Comparison of ENCODE assay signal across 3 cellular contexts in the genomic region with DNA sequence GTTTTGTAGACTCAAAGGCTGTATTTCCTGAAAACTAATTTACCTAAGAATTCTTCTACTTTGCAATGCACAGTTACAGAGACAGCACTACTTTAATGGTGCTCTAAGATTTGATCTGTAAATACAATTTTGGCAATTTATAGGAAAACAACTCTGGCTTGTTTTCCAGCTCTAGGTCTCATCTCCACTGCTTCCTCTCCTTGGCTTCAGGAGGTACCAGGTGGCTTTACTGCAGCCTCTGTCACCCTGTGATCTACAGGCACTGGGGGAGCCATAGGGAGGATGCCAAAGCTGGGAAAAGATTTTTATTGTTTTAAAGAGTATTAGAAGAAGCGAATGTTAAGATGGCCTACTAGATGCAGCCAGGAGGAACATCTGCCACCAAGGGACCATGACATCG.
"Had no signal": no experiment of that assay in that cellular context is flagged by ENCODE, and none has a peak within 500 bp of the region (broad histone marks: within the 10 kb centered on the region; RNA-seq: fewer than 3 reads in every experiment).

No MANE protein-coding gene starts in this region.

- ATAC-seq: GM12878 had no signal

- DNase-seq: GDM1, GF-D8 had no signal
